ENCODE assay signal across 14 cellular contexts in the genomic region with DNA sequence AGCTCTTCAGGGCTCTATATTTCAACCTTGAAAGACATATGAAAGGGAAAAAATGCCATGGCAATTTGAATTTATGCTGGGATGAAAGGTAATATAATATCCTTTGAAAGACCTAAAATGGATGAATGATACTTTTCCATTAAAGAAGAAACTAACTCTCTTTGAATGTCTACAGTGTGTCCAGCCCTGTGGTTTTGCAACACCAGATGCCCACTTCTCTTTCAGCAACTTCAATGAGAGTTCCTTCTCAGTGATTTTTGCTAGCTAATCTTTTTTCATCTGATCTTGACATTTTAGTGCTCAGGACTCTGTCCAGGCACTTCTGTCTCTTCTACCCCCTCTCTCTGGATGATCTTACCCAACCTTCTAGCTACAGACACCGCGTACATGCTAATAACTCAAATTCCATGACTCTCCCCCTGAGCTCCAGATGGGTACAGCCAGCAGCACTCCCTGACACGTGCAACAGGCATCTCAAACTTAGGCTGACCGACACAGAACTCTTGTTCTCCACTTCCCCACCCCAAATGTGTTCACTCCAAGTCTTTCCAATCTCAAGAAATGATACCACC.
DNase-seq lines count a peak whose midpoint lies in the region; TF ChIP-seq lines count a peak whose summit lies in the region.
"Had no signal": no experiment of that assay in that cellular context is flagged by ENCODE, and none has a peak within 500 bp of the region (broad histone marks: within the 10 kb centered on the region; RNA-seq: fewer than 3 reads in every experiment).

No MANE protein-coding gene starts in this region.

- DNase-seq in CD1c-positive myeloid dendritic cell (ENCODE audit: extremely low spot score) (peak; percentile 55), LHCN-M2 (ENCODE audit: low read depth) (peak; percentile 12), fibroblast of villous mesenchyme (ENCODE audit: low read depth) (peak; percentile 69), NCI-H1436 (lab: John Stamatoyannopoulos, UW) (no peak), retina (no peak), NCI-H524 (lab: John Stamatoyannopoulos, UW) (no peak)
- DNase-seq in activated CD4-positive, CD25-positive, alpha-beta regulatory T cell treated with anti-CD3 and anti-CD28 coated beads, Interleukin-2, amount 50 U/mL, for 72 hours: no peak
- DNase-seq: Kasumi-1; Peyer's patch; stimulated activated CD4-positive, alpha-beta T cell treated with anti-CD3 and anti-CD28 coated beads, Interleukin-1b, Interleukin-23, amount 100 ng/mL, for 48 hours; stimulated activated naive CD8-positive, alpha-beta T cell treated with anti-CD3 and anti-CD28 coated beads, Interleukin-15, amount 100 ng/mL, for 72 hours; T-helper 9 cell had no signal

- peaks cover 32% of the 10 kb centered on the region for H3K4me1 Mint-ChIP-seq in nephron

- H3K4me3 ChIP-seq in fibroblast of villous mesenchyme (ENCODE audit: low read depth, low read length): no peak overlapping the region
- H3K4me3 ChIP-seq: GM12878, Peyer's patch had no signal

- H3K36me3 Mint-ChIP-seq in nephron (ENCODE audit: low read depth): peaks cover 21% of the 10 kb centered on the region

- peak overlapping the region in 2 of 3 experiments; percentile 4 to 67 for H3K27ac Mint-ChIP-seq in nephron
- H3K27ac Mint-ChIP-seq: stimulated activated naive CD8-positive, alpha-beta T cell treated with anti-CD3 and anti-CD28 coated beads, Interleukin-15, amount 100 ng/mL, for 72 hours had no signal

- peaks cover 8% of the 10 kb centered on the region for H3K27me3 Mint-ChIP-seq in nephron (ENCODE audit: low read depth)
- H3K27me3 Mint-ChIP-seq: stimulated activated naive CD8-positive, alpha-beta T cell treated with anti-CD3 and anti-CD28 coated beads, Interleukin-15, amount 100 ng/mL, for 72 hours had no signal

- no peak overlapping the region for H3K4me3 Mint-ChIP-seq in nephron
- H3K4me3 Mint-ChIP-seq: stimulated activated naive CD8-positive, alpha-beta T cell treated with anti-CD3 and anti-CD28 coated beads, Interleukin-15, amount 100 ng/mL, for 72 hours had no signal

- H3K9me3 Mint-ChIP-seq in nephron: peaks cover 4% of the 10 kb centered on the region
- H3K9me3 Mint-ChIP-seq: stimulated activated naive CD8-positive, alpha-beta T cell treated with anti-CD3 and anti-CD28 coated beads, Interleukin-15, amount 100 ng/mL, for 72 hours had no signal

- TF ChIP-seq CTCF in fibroblast of villous mesenchyme (IDR thresholded peaks at IDR 0.05; ENCODE audit: insufficient read depth, low read depth, low read length) (no peak), nephron (IDR thresholded peaks at IDR 0.05; ENCODE audit: unreplicated experiment in 3 of 3) (no peak)

Comparison
In these comparisons a context has a peak if more than half of its experiments do, and no peak if none do; other contexts are left out.
1. DNase-seq: peak in CD1c-positive myeloid dendritic cell (single experiment), LHCN-M2 (single experiment) and fibroblast of villous mesenchyme (single experiment); none in activated CD4-positive, CD25-positive, alpha-beta regulatory T cell treated with anti-CD3 and anti-CD28 coated beads, Interleukin-2, amount 50 U/mL, for 72 hours (single experiment), NCI-H1436 (single experiment), retina (single experiment) and NCI-H524 (0 of 2).